24 cellular contexts compared by ENCODE assay signal in the genomic region with DNA sequence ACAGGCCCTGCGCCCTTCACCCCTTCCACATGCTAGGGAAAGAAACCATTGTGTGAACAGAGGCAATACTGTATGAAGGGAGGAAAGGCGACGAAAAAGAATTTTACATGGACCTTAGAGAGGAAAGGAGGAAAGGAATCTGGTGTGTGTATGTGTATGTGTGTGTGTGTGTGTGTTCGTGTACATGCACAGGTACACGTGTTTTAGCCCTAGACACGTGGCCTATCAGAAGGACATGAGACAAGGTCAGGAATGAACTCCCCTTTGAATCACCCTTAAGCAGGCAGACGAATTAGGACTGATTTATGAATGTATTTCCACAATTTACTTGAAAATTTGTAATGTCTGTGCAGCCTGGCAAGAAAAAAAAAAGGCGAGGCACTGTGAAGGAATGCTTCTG.
DNase-seq lines count a peak whose midpoint lies in the region; ATAC-seq, FAIRE-seq and TF ChIP-seq lines count a peak whose summit lies in the region.
"Had no signal": no experiment of that assay in that cellular context is flagged by ENCODE, and none has a peak within 500 bp of the region (broad histone marks: within the 10 kb centered on the region; RNA-seq: fewer than 3 reads in every experiment).

No MANE protein-coding gene starts in this region.

- ATAC-seq in HepG2, result no peak
- no peak for ATAC-seq in right lobe of liver
- no peak for ATAC-seq in SK-N-SH treated with all-trans-retinoic acid at 6 μM for 48 hours
- ATAC-seq: GM12878 had no signal

- peaks cover 9% of the 10 kb centered on the region for H3K4me1 Mint-ChIP-seq in neural crest cell
- H3K4me1 Mint-ChIP-seq: CD14-positive monocyte; CD4-positive, alpha-beta memory T cell; CD8-positive, alpha-beta memory T cell had no signal

- H3K4me2 ChIP-seq in HepG2 (ENCODE audit: low read depth, low read length), result no peak overlapping the region
- no peak overlapping the region for H3K4me2 ChIP-seq in H1 (ENCODE audit: insufficient read depth in 1 of 2, low read depth in 2 of 2, low read length in 2 of 2)
- H3K4me2 ChIP-seq: BLaER1 had no signal

- H3K27ac ChIP-seq in HepG2 (ENCODE audit: extremely low read length, insufficient read depth, low read length) (no peak overlapping the region), right lobe of liver (no peak overlapping the region), H1 (ENCODE audit: low read depth, low read length) (no peak overlapping the region)
- H3K27ac ChIP-seq: BLaER1 had no signal

- H2AK5ac ChIP-seq in H1 (ENCODE audit: low read depth, low read length), result no peak overlapping the region

- H2AFZ ChIP-seq in HepG2 (ENCODE audit: low read length) (no peak overlapping the region), H1 (ENCODE audit: low read length) (0 out of 2 replicates have a peak overlapping the region, but pooled peaks have one; percentile 22)

- H4K20me1 ChIP-seq in HepG2 (ENCODE audit: insufficient read depth, low read length) (no peaks in the 10 kb centered on the region), H1 (replicated peaks in 1 of 2; ENCODE audit: control insufficient read depth in 1 of 2, insufficient read depth in 2 of 2, low read length in 2 of 2) (no peaks in the 10 kb centered on the region)
- H4K20me1 ChIP-seq: BLaER1 had no signal

- under 1% methylated on average over 8 of the region's 8 CpGs for WGBS in HepG2 (ENCODE audit: low lambda C conversion rate)
- WGBS in right lobe of liver (ENCODE audit: insufficient coverage, low coverage, low lambda C conversion rate, missing lambda C conversion rate), result 53% methylated on average over 6 of the region's 8 CpGs
- WGBS in H1 (ENCODE audit: extremely low coverage in 1 of 2, insufficient coverage in 1 of 2, insufficient read length in 1 of 2, insufficient replicate concordance in 2 of 2, low coverage in 1 of 2, low lambda C conversion rate in 2 of 2, missing lambda C conversion rate in 1 of 2), 2 experiments, result 97% methylated on average over 8 of the region's 8 CpGs; no CpG with 5 or more reads in 1 of the 2 experiments

- H3K9ac ChIP-seq in HepG2 (ENCODE audit: insufficient read depth, low read depth, low read length) (no peak overlapping the region), H1 (replicated peaks in 1 of 4; ENCODE audit: extremely low read depth in 1 of 4, low read depth in 3 of 4, low read length in 3 of 4) (no peak overlapping the region)
- H3K9ac ChIP-seq: BLaER1 had no signal

- no peak for TF ChIP-seq EP300 in HepG2 (IDR thresholded peaks at IDR 0.05; ENCODE audit: low read depth in 2 of 2, low read length in 2 of 2)
- no peak for TF ChIP-seq EP300 in HepG2 (CRISPR knock-in tag; IDR thresholded peaks at IDR 0.05; ENCODE audit: borderline replicate concordance)
- TF ChIP-seq EP300 in H1 (IDR thresholded peaks at IDR 0.05; ENCODE audit: borderline replicate concordance in 1 of 2, low read depth in 2 of 2, low read length in 2 of 2), result no peak

- no peaks in the 10 kb centered on the region for H3K36me3 ChIP-seq in HepG2 (replicated peaks in 1 of 2; ENCODE audit: control insufficient read depth in 1 of 2, insufficient read depth in 2 of 2, low read length in 2 of 2)
- no peaks in the 10 kb centered on the region for H3K36me3 ChIP-seq in right lobe of liver
- no peaks in the 10 kb centered on the region for H3K36me3 ChIP-seq in H1 (ENCODE audit: control insufficient read depth in 2 of 4, insufficient read depth in 4 of 4, low read length in 3 of 4)
- H3K36me3 ChIP-seq: BE2C, BLaER1 had no signal

- no peak for DNase-seq in HepG2 (ENCODE audit: low spot score)
- DNase-seq in right lobe of liver, result no peak
- DNase-seq in H1 (ENCODE audit: low read depth in 1 of 2, low spot score in 2 of 2), result no peak
- no peak for DNase-seq in neural crest cell (ENCODE audit: low read depth, low spot score)
- no peak for DNase-seq in NCI-H526 treated with DMSO at 0.1 percent for 48 hours (lab: John Stamatoyannopoulos, UW)
- DNase-seq in DMS53 (lab: John Stamatoyannopoulos, UW), result no peak
- DNase-seq: 8988T; ACHN; BE2C; C1 segment of cervical spinal cord; CD4-positive, alpha-beta memory T cell; CD4-positive, CD25-positive, alpha-beta regulatory T cell; CD8-positive, alpha-beta memory T cell; DMS79; DND-41; EL; GDM1 had no signal

- no peaks in the 10 kb centered on the region for H3K23me2 ChIP-seq in H1 (ENCODE audit: low read depth, low read length)

- in situ Hi-C loops in HepG2 (cut with HindIII; ENCODE audit: extremely low pct_ligation_motif_present, low pct_unique_long_range_greater_than_20kb), result no loop called here

- no peaks in the 10 kb centered on the region for H3K79me1 ChIP-seq in H1 (ENCODE audit: low read depth, low read length)

- H3K4me3 ChIP-seq in HepG2 (replicated peaks in 1 of 3; ENCODE audit: insufficient read depth in 1 of 3, low read depth in 2 of 3, low read length in 3 of 3), result no peak overlapping the region
- H3K4me3 ChIP-seq in right lobe of liver, result no peak overlapping the region
- no peak overlapping the region for H3K4me3 ChIP-seq in H1 (ENCODE audit: extremely low read depth in 1 of 4, insufficient read depth in 2 of 4, low read depth in 3 of 4, low read length in 4 of 4)
- H3K4me3 ChIP-seq: BLaER1, GM12878 had no signal

- POLR2A ChIA-PET in HepG2 (lab: Yijun Ruan, JAX), result no interaction called here
- POLR2A ChIA-PET in H1 (lab: Charles Lee; ENCODE audit: partially characterized antibody), result interaction anchor here (0.6 kb wide), 1 partner anchor 224 kb away, joined by 3 read pairs; no protein-coding TSS in a partner anchor

- H4K5ac ChIP-seq in H1 (ENCODE audit: insufficient read length, low read depth, low read length), result no peak overlapping the region

- no peak overlapping the region for H2BK12ac ChIP-seq in H1 (ENCODE audit: low read depth, low read length)

- H2BK15ac ChIP-seq in H1 (ENCODE audit: low read length), result no peak overlapping the region

- TF ChIP-seq CTCF in HepG2 (CRISPR knock-in tag; IDR thresholded peaks at IDR 0.05), result no peak
- no peak for TF ChIP-seq CTCF in right lobe of liver (IDR thresholded peaks at IDR 0.05)
- TF ChIP-seq CTCF in H1 (IDR thresholded peaks at IDR 0.05; ENCODE audit: control extremely low read depth in 1 of 3, insufficient read depth in 1 of 3, low read depth in 1 of 3, low read length in 3 of 3), result no peak
- no peak for TF ChIP-seq CTCF in neural crest cell (conservative IDR thresholded peaks at IDR 0.05)

- H3K27me3 ChIP-seq in HepG2 (ENCODE audit: control insufficient read depth in 1 of 2, insufficient read depth in 2 of 2, low read length in 2 of 2), result peaks cover 0 to 12% of the 10 kb centered on the region in 2 experiments; a peak in 3 of 5 replicates
- H3K27me3 ChIP-seq in right lobe of liver, result no peaks in the 10 kb centered on the region
- no peaks in the 10 kb centered on the region for H3K27me3 ChIP-seq in H1 (replicated peaks in 1 of 4; ENCODE audit: control insufficient read depth in 3 of 4, extremely low read depth in 1 of 4, insufficient read depth in 3 of 4, low read length in 3 of 4)
- H3K27me3 ChIP-seq: BE2C, BLaER1 had no signal

- H3K9me3 ChIP-seq in HepG2 (ENCODE audit: low read length) (no peaks in the 10 kb centered on the region), right lobe of liver (no peaks in the 10 kb centered on the region), H1 (ENCODE audit: insufficient read depth in 2 of 2, low read depth in 1 of 2, low read length in 1 of 2) (0 out of 4 replicates have a peak, but pooled peaks cover 0 to 3% of the 10 kb centered on the region in 2 experiments)
- H3K9me3 ChIP-seq: BE2C, BLaER1 had no signal

- H3K79me2 ChIP-seq in HepG2 (ENCODE audit: insufficient read depth, low read length), result no peaks in the 10 kb centered on the region
- no peaks in the 10 kb centered on the region for H3K79me2 ChIP-seq in H1 (ENCODE audit: control insufficient read depth in 1 of 2, insufficient read depth in 2 of 2, low read length in 2 of 2)

- no peaks in the 10 kb centered on the region for H3K4me1 ChIP-seq in HepG2 (ENCODE audit: insufficient read depth, low read length)
- no peaks in the 10 kb centered on the region for H3K4me1 ChIP-seq in right lobe of liver
- H3K4me1 ChIP-seq in H1 (replicated peaks in 1 of 4; ENCODE audit: control insufficient read depth in 3 of 4, insufficient read depth in 4 of 4, low read length in 3 of 4), result no peaks in the 10 kb centered on the region
- H3K4me1 ChIP-seq: BE2C had no signal

- CTCF ChIA-PET in HepG2 (lab: Yijun Ruan, JAX; ENCODE audit: low intra/inter-chr PET ratio, low total read pairs) (no interaction called here), H1 (lab: Charles Lee; ENCODE audit: partially characterized antibody) (interaction anchor here (0.6 to 1.0 kb wide), 3 partner anchors 15 to 349 kb away, joined by 3 to 4 read pairs (median 3); no protein-coding TSS in a partner anchor)

- H3K36me3 Mint-ChIP-seq in neural crest cell (ENCODE audit: low read depth), result peaks cover 3% of the 10 kb centered on the region
- H3K36me3 Mint-ChIP-seq: CD14-positive monocyte; CD4-positive, alpha-beta memory T cell; CD4-positive, CD25-positive, alpha-beta regulatory T cell; CD8-positive, alpha-beta memory T cell had no signal

- no peak overlapping the region for H3K18ac ChIP-seq in H1 (ENCODE audit: extremely low read depth, low read length)

- peaks cover 3% of the 10 kb centered on the region for H3K9me3 Mint-ChIP-seq in neural crest cell

- no peak overlapping the region for H4K91ac ChIP-seq in H1 (replicated peaks; ENCODE audit: insufficient read length, low read length)

- FAIRE-seq in HepG2 (lab: Jason Lieb, UNC) (no peak), H1 (lab: Jason Lieb, UNC) (no peak)
- FAIRE-seq: A204.1, GM12878, GM12892, GM18507 had no signal

- no peak overlapping the region for H3K4me3 Mint-ChIP-seq in neural crest cell
- H3K4me3 Mint-ChIP-seq: CD14-positive monocyte; CD4-positive, alpha-beta memory T cell; CD4-positive, CD25-positive, alpha-beta regulatory T cell; CD8-positive, alpha-beta memory T cell had no signal

- TF ChIP-seq RAD21 in HepG2 (CRISPR knock-in tag; IDR thresholded peaks at IDR 0.05) (no peak), H1 (IDR thresholded peaks at IDR 0.05 in 1 of 2, conservative IDR thresholded peaks at IDR 0.05 in 1 of 2; ENCODE audit: low read depth in 2 of 2, low read length in 2 of 2) (no peak)

- H3K27me3 Mint-ChIP-seq in neural crest cell (ENCODE audit: low read depth), result no peaks in the 10 kb centered on the region
- H3K27me3 Mint-ChIP-seq: CD4-positive, alpha-beta memory T cell had no signal

- no peak overlapping the region for H2BK5ac ChIP-seq in H1 (ENCODE audit: low read depth, low read length)

- no peak overlapping the region for H3K14ac ChIP-seq in H1 (ENCODE audit: insufficient read length)

- H3K23ac ChIP-seq in H1 (ENCODE audit: insufficient read length), result no peak overlapping the region

- no peak overlapping the region for H3K56ac ChIP-seq in H1 (replicated peaks; ENCODE audit: insufficient read length, low read depth, low read length)

- H3K4ac ChIP-seq in H1 (replicated peaks; ENCODE audit: insufficient read length, low read depth, low read length), result no peak overlapping the region

- no peak overlapping the region for H4K8ac ChIP-seq in H1 (ENCODE audit: extremely low read depth, insufficient read depth, low read length)

- intact Hi-C loops in HepG2 (cut with micrococcal nuclease; ENCODE audit: unreplicated experiment), result no loop called here
- intact Hi-C loops in right lobe of liver (cut with DNase I), result no loop called here

- no peak overlapping the region for H2BK120ac ChIP-seq in H1 (replicated peaks; ENCODE audit: low read depth, low read length)

- no TSS peak for BruUV-seq in HepG2 (replicated peaks; lab: Mats Ljungman, UMichigan)

- H2BK20ac ChIP-seq in H1 (ENCODE audit: low read length), result no peak overlapping the region

- TF ChIP-seq POLR2A in HepG2 (IDR thresholded peaks at IDR 0.05; ENCODE audit: insufficient read depth in 1 of 2, low read depth in 2 of 2, low read length in 2 of 2) (no peak), right lobe of liver (IDR thresholded peaks at IDR 0.05) (no peak), H1 (IDR thresholded peaks at IDR 0.05; ENCODE audit: control extremely low read depth in 1 of 2, low read depth in 2 of 2, low read length in 2 of 2) (no peak)

- peak overlapping the region; percentile 3 for H3K27ac Mint-ChIP-seq in neural crest cell (ENCODE audit: unreplicated experiment)
- H3K27ac Mint-ChIP-seq: CD14-positive monocyte; CD4-positive, CD25-positive, alpha-beta regulatory T cell had no signal
